ENCODE assay signal across 32 cellular contexts in the genomic region with DNA sequence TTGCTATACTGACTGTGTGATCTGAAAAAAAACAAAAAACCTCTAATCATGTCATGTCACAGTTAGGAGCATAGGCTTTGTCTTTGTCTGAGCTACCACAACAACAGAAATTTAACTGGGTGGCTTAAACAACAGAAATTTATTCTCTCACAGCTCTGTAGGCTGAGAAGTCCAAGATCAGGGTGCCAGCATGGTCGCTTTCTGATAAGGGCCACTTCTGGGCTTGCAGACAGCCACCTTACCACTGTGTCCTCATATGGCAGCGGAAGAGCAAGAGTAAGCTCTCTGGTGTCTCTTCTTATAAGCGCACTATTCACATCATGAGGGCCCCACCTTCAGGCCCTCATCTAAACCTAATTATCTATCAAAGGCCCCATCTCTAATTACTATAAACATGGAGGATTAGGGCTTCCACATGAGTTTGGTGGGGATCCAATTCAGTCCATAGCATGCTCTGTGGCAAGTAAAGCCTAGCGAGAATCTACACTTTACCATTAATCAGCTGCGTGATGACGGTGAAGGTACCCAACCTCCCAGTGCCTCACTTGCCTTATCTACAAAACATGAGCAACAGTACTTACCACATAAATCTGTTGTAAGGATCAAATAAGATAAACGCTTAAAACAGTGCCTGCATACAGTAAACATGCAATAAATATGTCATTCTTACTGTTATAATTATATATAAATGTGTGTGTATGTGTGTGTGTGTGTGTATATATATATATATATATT.
"Had no signal": no experiment of that assay in that cellular context is flagged by ENCODE, and none has a peak within 500 bp of the region (broad histone marks: within the 10 kb centered on the region; RNA-seq: fewer than 3 reads in every experiment).

No MANE protein-coding gene starts in this region.

- ATAC-seq: activated CD8-positive, alpha-beta memory T cell treated with anti-CD3 and anti-CD28 coated beads, Interleukin-2, amount 10 ng/mL, durations not matched to agents 7 days and 5 days; activated T-cell treated with anti-CD3 and anti-CD28 coated beads, Interleukin-2, amount 50 U/mL, for 72 hours; activated T-helper 17 cell treated with anti-CD3 and anti-CD28 coated beads, Interleukin-2, amount 50 U/mL, for 72 hours; Panc1 had no signal

- H3K27me3 ChIP-seq: ascending aorta, cardiac muscle cell, SJSA1 had no signal

- H3K4me3 ChIP-seq: ascending aorta, cardiac muscle cell, SJSA1 had no signal

- DNase-seq: activated CD4-positive, alpha-beta memory T cell treated with anti-CD3 and anti-CD28 coated beads, Interleukin-2, amount 10 ng/mL, durations not matched to agents 7 days and 5 days; activated CD4-positive, alpha-beta T cell treated with anti-CD3 and anti-CD28 coated beads for 1 hour; activated CD4-positive, alpha-beta T cell treated with anti-CD3 and anti-CD28 coated beads for 48 hours; activated CD4-positive, CD25-positive, alpha-beta regulatory T cell; activated CD8-positive, alpha-beta memory T cell treated with anti-CD3 and anti-CD28 coated beads for 24 hours; activated CD8-positive, alpha-beta memory T cell treated with anti-CD3 and anti-CD28 coated beads, Interleukin-2, amount 10 ng/mL, durations not matched to agents 7 days and 5 days; activated CD8-positive, alpha-beta memory T cell treated with anti-CD3 and anti-CD28 coated beads, Interleukin-2, amount 50 U/mL, for 48 hours; activated effector memory CD4-positive, alpha-beta T cell treated with anti-CD3 and anti-CD28 coated beads, Interleukin-2, amount 50 U/mL, for 16 hours; activated naive CD4-positive, alpha-beta T cell; activated naive CD4-positive, alpha-beta T cell treated with anti-CD3 and anti-CD28 coated beads, Interleukin-2, amount 50 U/mL, for 16 hours; activated naive CD8-positive, alpha-beta T cell treated with anti-CD3 and anti-CD28 coated beads for 36 hours; activated T-cell treated with anti-CD3 and anti-CD28 coated beads, Interleukin-2, amount 50 U/mL, for 72 hours; amygdala; Karpas-422; NCI-H1105; NCI-H1417 treated with DMSO at 0.1 percent for 48 hours; NCI-H187 treated with DMSO at 0.1 percent for 48 hours; NCI-H2081; NCI-H2171 treated with DMSO at 0.1 percent for 48 hours; NCI-H2227 treated with DMSO at 0.1 percent for 48 hours; NCI-H446; NCI-H510A treated with DMSO at 0.1 percent for 48 hours; NCI-H526 treated with DMSO at 0.1 percent for 48 hours; NCI-H774; SHP77 treated with DMSO at 0.1 percent for 48 hours; SK-N-SH; WERI-Rb-1 had no signal

- H3K36me3 ChIP-seq: ascending aorta, cardiac muscle cell, SJSA1, WERI-Rb-1 had no signal

- H3K9me3 ChIP-seq: ascending aorta, SJSA1, SK-N-SH had no signal

- H3K27ac ChIP-seq: ascending aorta, cardiac muscle cell, SJSA1, WERI-Rb-1 had no signal
